10 cellular contexts compared by ENCODE assay signal in the genomic region with DNA sequence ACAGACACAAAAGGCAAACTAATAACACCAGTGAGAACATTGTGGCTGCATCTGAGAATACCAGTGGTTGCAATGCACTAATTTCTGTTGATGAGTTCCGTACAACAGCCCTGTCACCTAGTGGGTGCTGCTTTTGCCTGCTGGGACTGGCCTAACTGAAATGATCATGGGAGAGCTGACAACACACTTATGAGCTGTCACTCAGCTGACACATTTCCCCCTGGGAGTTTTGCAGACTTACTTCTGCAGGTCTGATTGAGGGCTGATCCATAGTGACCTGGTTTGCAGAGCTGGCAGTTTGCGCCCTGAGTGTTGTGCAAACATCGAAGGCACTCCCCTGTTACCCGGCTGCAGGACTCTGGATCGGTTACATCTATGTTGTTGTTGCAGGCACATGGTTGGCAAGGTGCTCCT.
DNase-seq lines count a peak whose midpoint lies in the region; ATAC-seq and TF ChIP-seq lines count a peak whose summit lies in the region.
"Had no signal": no experiment of that assay in that cellular context is flagged by ENCODE, and none has a peak within 500 bp of the region (broad histone marks: within the 10 kb centered on the region; RNA-seq: fewer than 3 reads in every experiment).

No MANE protein-coding gene starts in this region.

- no peaks in the 10 kb centered on the region for H3K36me3 Mint-ChIP-seq in CD8-positive, alpha-beta T cell

- H3K27ac ChIP-seq in right lobe of liver (no peak overlapping the region), spleen (no peak overlapping the region)
- H3K27ac ChIP-seq in CD8-positive, alpha-beta T cell (ENCODE audit: low read depth, low read length), result no peak overlapping the region

- H3K4me3 Mint-ChIP-seq in CD8-positive, alpha-beta T cell, result no peak overlapping the region
- H3K4me3 Mint-ChIP-seq: activated T-helper 1 cell treated with anti-CD3 and anti-CD28 coated beads, Interleukin-12 subunit alpha, Interleukin-12 subunit beta, Interleukin-2, Interleukin-4 antibody, amounts not matched to agents 30 ng/mL and 10 ng/mL and 1 ng/mL, durations not matched to agents 14 hours and 24 hours and 36 hours had no signal

- H3K9me3 Mint-ChIP-seq in CD8-positive, alpha-beta T cell, result no peaks in the 10 kb centered on the region
- H3K9me3 Mint-ChIP-seq: activated T-helper 1 cell treated with anti-CD3 and anti-CD28 coated beads, Interleukin-12 subunit alpha, Interleukin-12 subunit beta, Interleukin-2, Interleukin-4 antibody, amounts not matched to agents 30 ng/mL and 10 ng/mL and 1 ng/mL, durations not matched to agents 14 hours and 24 hours and 36 hours had no signal

- H3K27me3 ChIP-seq in right lobe of liver (no peaks in the 10 kb centered on the region), spleen (replicated peaks in 1 of 7) (no peaks in the 10 kb centered on the region)
- no peaks in the 10 kb centered on the region for H3K27me3 ChIP-seq in CD8-positive, alpha-beta T cell (ENCODE audit: insufficient read depth, low read length)

- no peaks in the 10 kb centered on the region for H3K4me1 ChIP-seq in right lobe of liver
- H3K4me1 ChIP-seq in CD8-positive, alpha-beta T cell (ENCODE audit: insufficient read depth, low read length), result no peaks in the 10 kb centered on the region
- no peaks in the 10 kb centered on the region for H3K4me1 ChIP-seq in spleen

- no peak overlapping the region for H3K27ac Mint-ChIP-seq in CD8-positive, alpha-beta T cell
- H3K27ac Mint-ChIP-seq: activated T-helper 1 cell treated with anti-CD3 and anti-CD28 coated beads, Interleukin-12 subunit alpha, Interleukin-12 subunit beta, Interleukin-2, Interleukin-4 antibody, amounts not matched to agents 30 ng/mL and 10 ng/mL and 1 ng/mL, durations not matched to agents 14 hours and 24 hours and 36 hours had no signal

- POLR2A ChIA-PET in CD8-positive, alpha-beta T cell (lab: Charles Lee), result no interaction called here

- TF ChIP-seq CTCF in right lobe of liver (IDR thresholded peaks at IDR 0.05) (no peak), spleen (IDR thresholded peaks at IDR 0.05 in 8 of 11, conservative IDR thresholded peaks at IDR 0.05 in 3 of 11) (no peak)
- TF ChIP-seq CTCF in CD8-positive, alpha-beta T cell (IDR thresholded peaks at IDR 0.05), result no peak

- peak; percentile 31 to 82 (median 65) for DNase-seq in NCI-H1417 (lab: John Stamatoyannopoulos, UW)
- no peak for DNase-seq in NCI-H1417 treated with DMSO at 0.1 percent for 48 hours (lab: John Stamatoyannopoulos, UW)
- DNase-seq in NCI-H187 treated with DMSO at 0.1 percent for 48 hours (lab: John Stamatoyannopoulos, UW), result peak; percentile 52
- peak in 1 of 3 donors; percentile 64 for DNase-seq in right lobe of liver
- DNase-seq in activated gamma-delta T cell (lab: John Stamatoyannopoulos, UW), result no peak
- DNase-seq in CD8-positive, alpha-beta T cell, result no peak
- DNase-seq in spleen, result no peak
- DNase-seq: NCI-H526 treated with DMSO at 0.1 percent for 48 hours had no signal

- no peak for TF ChIP-seq POLR2A in right lobe of liver (IDR thresholded peaks at IDR 0.05)
- no peak for TF ChIP-seq POLR2A in spleen (IDR thresholded peaks at IDR 0.05)

- whole genome bisulfite sequencing in right lobe of liver (ENCODE audit: insufficient coverage, low coverage, low lambda C conversion rate, missing lambda C conversion rate), result 20% methylated on average over 4 of the region's 5 CpGs
- 86 to 94% (median 89%) methylated on average over 5 of the region's 5 CpGs for WGBS in spleen, 5 donors

- H3K4me3 ChIP-seq in right lobe of liver (no peak overlapping the region), spleen (no peak overlapping the region)
- no peak overlapping the region for H3K4me3 ChIP-seq in CD8-positive, alpha-beta T cell (ENCODE audit: low read depth, low read length)

- H3K36me3 ChIP-seq in right lobe of liver (no peaks in the 10 kb centered on the region), spleen (no peaks in the 10 kb centered on the region)
- H3K36me3 ChIP-seq in CD8-positive, alpha-beta T cell (ENCODE audit: insufficient read depth, low read length), result no peaks in the 10 kb centered on the region

- peaks cover 8% of the 10 kb centered on the region for H3K27me3 Mint-ChIP-seq in CD8-positive, alpha-beta T cell (ENCODE audit: low read depth)

- ATAC-seq in GM21717 (IDR thresholded peaks at IDR 0.05; ENCODE audit: unreplicated experiment), result peak; percentile 73
- ATAC-seq in right lobe of liver, result peak; percentile 43 to 77 (median 58)
- no peak for ATAC-seq in CD8-positive, alpha-beta T cell

- CTCF ChIA-PET in CD8-positive, alpha-beta T cell (lab: Charles Lee), result no interaction called here

- H3K4me1 Mint-ChIP-seq in CD8-positive, alpha-beta T cell (ENCODE audit: low read depth), result no peaks in the 10 kb centered on the region

- H3K9me3 ChIP-seq in right lobe of liver (no peaks in the 10 kb centered on the region), spleen (no peaks in the 10 kb centered on the region)
- H3K9me3 ChIP-seq in CD8-positive, alpha-beta T cell (ENCODE audit: low read length), result no peaks in the 10 kb centered on the region

- intact Hi-C loops in right lobe of liver (cut with DNase I), result no loop called here
- intact Hi-C loops in CD8-positive, alpha-beta T cell (cut with DNase I, micrococcal nuclease), result no loop called here
- intact Hi-C loops in spleen (cut with DNase I; ENCODE audit: low total_unique reads), result no loop called here

Comparison
In these comparisons a context has a peak if more than half of its experiments do, and no peak if none do; other contexts are left out.
1. DNase-seq: peak in NCI-H1417 (3 of 3) and NCI-H187 treated with DMSO at 0.1 percent for 48 hours (single experiment); none in NCI-H1417 treated with DMSO at 0.1 percent for 48 hours (single experiment), activated gamma-delta T cell (single experiment), CD8-positive, alpha-beta T cell (0 of 7) and spleen (single experiment).